In genomic region chr12:49296034-49296835, GRCh38 we compare ENCODE assay signal across 1 cellular context.
A peak's percentile ranks its signal among the peaks of the same experiment; 100 is the strongest.
TF ChIP-seq lines count a peak whose summit lies in the region.

No MANE protein-coding gene starts in this region.

TF ChIP-seq in K562, 482 proteins besides CTCF, POLR2A, EP300 and RAD21 (continued from another document and continues in another):
- no peak for TF ChIP-seq ATF6 (CRISPR knock-in tag; IDR thresholded peaks at IDR 0.05)
- peak; percentile 13; the same call in 1 of the 2 replicates for TF ChIP-seq ZNF263 (CRISPR knock-in tag; IDR thresholded peaks at IDR 0.05; ENCODE audit: borderline replicate concordance)
- TF ChIP-seq ESRRA (IDR thresholded peaks at IDR 0.05; ENCODE audit: borderline replicate concordance, low read depth): peak; percentile 17; the same call in 1 of the 2 replicates
- TF ChIP-seq ZFP36 (IDR thresholded peaks at IDR 0.05; ENCODE audit: low read depth, low read length, partially characterized antibody): no peak
- TF ChIP-seq CHD1 (IDR thresholded peaks at IDR 0.05; ENCODE audit: low read length): no peak
- TF ChIP-seq BRD9 (IDR thresholded peaks at IDR 0.05; ENCODE audit: low read depth, partially characterized antibody): no peak
- TF ChIP-seq NFYB (IDR thresholded peaks at IDR 0.05; ENCODE audit: extremely low read depth, insufficient read length): no peak
- TF ChIP-seq ATF7 (IDR thresholded peaks at IDR 0.05): 0 out of 2 replicates have a peak, but pooled peaks have one; percentile 15
- TF ChIP-seq POLR2G (IDR thresholded peaks at IDR 0.05; ENCODE audit: low read depth, low read length): no peak
- no peak for TF ChIP-seq ZNF445 (CRISPR knock-in tag; IDR thresholded peaks at IDR 0.05; ENCODE audit: low read depth)
- no peak for TF ChIP-seq MED1 (CRISPR knock-in tag; IDR thresholded peaks at IDR 0.05; ENCODE audit: borderline replicate concordance)
- no peak for TF ChIP-seq SETDB1 (IDR thresholded peaks at IDR 0.05; ENCODE audit: low read length)
- TF ChIP-seq NRF1 (conservative IDR thresholded peaks at IDR 0.05 in 1 of 2, IDR thresholded peaks at IDR 0.05 in 1 of 2): no peak
- no peak for TF ChIP-seq PHF8 (IDR thresholded peaks at IDR 0.05; ENCODE audit: borderline replicate concordance, low read length)
- no peak for TF ChIP-seq ZNF280B (CRISPR knock-in tag; IDR thresholded peaks at IDR 0.05)
- no peak for TF ChIP-seq BACH1 (tag; IDR thresholded peaks at IDR 0.05)
- TF ChIP-seq HCFC1 (IDR thresholded peaks at IDR 0.05; ENCODE audit: low read depth, low read length): peak; percentile 23; the same call in 1 of the 2 replicates
- no peak for TF ChIP-seq ZNF668 (CRISPR knock-in tag; IDR thresholded peaks at IDR 0.05)
- no peak for TF ChIP-seq PREB (CRISPR knock-in tag; IDR thresholded peaks at IDR 0.05)
- TF ChIP-seq MBD2 (IDR thresholded peaks at IDR 0.05; ENCODE audit: borderline replicate concordance, low read depth): no peak
- no peak for TF ChIP-seq MAFF (IDR thresholded peaks at IDR 0.05; ENCODE audit: low read length)
- no peak for TF ChIP-seq AFF1 (IDR thresholded peaks at IDR 0.05; ENCODE audit: low read depth in 1 of 2, partially characterized antibody in 2 of 2)
- no peak for TF ChIP-seq CHD7 (IDR thresholded peaks at IDR 0.05; ENCODE audit: low read depth, low read length)
- no peak for TF ChIP-seq MAFG (tag; conservative IDR thresholded peaks at IDR 0.05)
- peak; percentile 82; the same call in 1 of the 2 replicates for TF ChIP-seq ZBTB7A (IDR thresholded peaks at IDR 0.05; ENCODE audit: borderline replicate concordance, control insufficient read depth, low read depth, low read length)
- no peak for TF ChIP-seq TSC22D4 (tag; IDR thresholded peaks at IDR 0.05)
- peak; percentile 92; the same call in 1 of the 2 replicates for TF ChIP-seq CTBP1 (IDR thresholded peaks at IDR 0.05; ENCODE audit: borderline replicate concordance)
- no peak for TF ChIP-seq CEBPZ (IDR thresholded peaks at IDR 0.05; ENCODE audit: borderline replicate concordance, low read depth, low read length)
- no peak for TF ChIP-seq FOSL1 (tag; conservative IDR thresholded peaks at IDR 0.05)
- no peak for TF ChIP-seq CEBPB (tag; IDR thresholded peaks at IDR 0.05)
- 0 out of 2 replicates have a peak, but pooled peaks have one; percentile 15 for TF ChIP-seq JUND (IDR thresholded peaks at IDR 0.05; ENCODE audit: borderline replicate concordance, low read depth, low read length)
- no peak; the same call in 2 of the 3 replicates for TF ChIP-seq JUND (tag; IDR thresholded peaks at IDR 0.05; ENCODE audit: borderline replicate concordance, low read depth, low read length)
- TF ChIP-seq YY1 (IDR thresholded peaks at IDR 0.05; ENCODE audit: borderline replicate concordance in 1 of 3, control insufficient read depth in 1 of 3, extremely low read depth in 1 of 3, insufficient read depth in 3 of 3, insufficient read length in 1 of 3, insufficient replicate concordance in 2 of 3, low read depth in 1 of 3, low read length in 2 of 3): peak in 1 of 3 experiments; percentile 24
- TF ChIP-seq CSDE1 (IDR thresholded peaks at IDR 0.05): no peak
- TF ChIP-seq CHCHD3 (CRISPR knock-in tag; IDR thresholded peaks at IDR 0.05): no peak
